In genomic region chr1:119873166-119874025, GRCh38 we compare ENCODE assay signal across 10 cellular contexts. TPM values are rescaled to one million over a fixed set of nuclear protein-coding genes. Genes with fewer than 3 reads are reported as not detected.
DNase-seq lines count a peak whose midpoint lies in the region; ATAC-seq and TF ChIP-seq lines count a peak whose summit lies in the region.
"Had no signal": no experiment of that assay in that cellular context is flagged by ENCODE, and none has a peak within 500 bp of the region (broad histone marks: within the 10 kb centered on the region; RNA-seq: fewer than 3 reads in every experiment).

No MANE protein-coding gene starts in this region.

- H3K36me3 Mint-ChIP-seq in osteocyte (ENCODE audit: unreplicated experiment): no peaks in the 10 kb centered on the region

- H3K36me3 ChIP-seq in PC-3 (ENCODE audit: low read depth, low read length): no peaks in the 10 kb centered on the region
- no peaks in the 10 kb centered on the region for H3K36me3 ChIP-seq in sigmoid colon
- H3K36me3 ChIP-seq: SJSA1 had no signal

- DNase-seq in GM04504 (ENCODE audit: low read depth) (peak; percentile 82), PC-3 (peak; percentile 82), fibroblast of gingiva (ENCODE audit: low read depth) (peak; percentile 64), sigmoid colon (no peak), NCI-H526 (lab: John Stamatoyannopoulos, UW) (no peak), iPS-NIHi7 (ENCODE audit: extremely low spot score) (no peak), lower leg skin (ENCODE audit: low spot score in 2 of 2) (no peak), osteocyte (ENCODE audit: extremely low spot score, unreplicated experiment) (no peak)
- DNase-seq: cerebellar nuclear complex had no signal

- TF ChIP-seq CTCF in PC-3 (conservative IDR thresholded peaks at IDR 0.05; ENCODE audit: low read depth, low read length) (no peak), sigmoid colon (IDR thresholded peaks at IDR 0.05) (no peak), lower leg skin (IDR thresholded peaks at IDR 0.05) (no peak), osteocyte (IDR thresholded peaks at IDR 0.05) (no peak)

- POLR2A ChIA-PET in PC-3 (lab: Charles Lee; ENCODE audit: unreplicated experiment): interaction anchor here (0.5 to 0.7 kb wide), 3 partner anchors 14 to 101 kb away, joined by 3 to 6 read pairs (median 4); no protein-coding TSS in a partner anchor

- H3K4me1 ChIP-seq in PC-3 (ENCODE audit: insufficient read depth, low read length) (peaks cover 17% of the 10 kb centered on the region), sigmoid colon (peaks cover 0 to 37% (median 27%) of the 10 kb centered on the region in 4 donors)

- TF ChIP-seq POLR2A in sigmoid colon (IDR thresholded peaks at IDR 0.05) (no peak), lower leg skin (IDR thresholded peaks at IDR 0.05) (no peak)

- H3K9me3 Mint-ChIP-seq in osteocyte (ENCODE audit: unreplicated experiment): no peaks in the 10 kb centered on the region

- peaks cover 12% of the 10 kb centered on the region for H3K4me1 Mint-ChIP-seq in osteocyte (ENCODE audit: unreplicated experiment)

- H3K27ac ChIP-seq in PC-3 (ENCODE audit: low read length) (peak overlapping the region; percentile 2; the same call in 1 of the 2 replicates), sigmoid colon (peak overlapping the region; percentile 13 to 66 (median 52))
- H3K27ac ChIP-seq: SJSA1 had no signal

- no peak overlapping the region for H3K9ac ChIP-seq in PC-3 (ENCODE audit: low read length)

- CTCF ChIA-PET in PC-3 (lab: Charles Lee): no interaction called here

- peak overlapping the region; percentile 8; the same call in 1 of the 2 replicates for H3K4me2 ChIP-seq in PC-3 (ENCODE audit: low read length)

- no peak overlapping the region for H3K4me3 Mint-ChIP-seq in osteocyte (ENCODE audit: unreplicated experiment)

- no peaks in the 10 kb centered on the region for H4K20me1 ChIP-seq in PC-3 (ENCODE audit: low read length)

- WGBS in sigmoid colon, 2 donors: 68 to 71% methylated on average over 3 of the region's 3 CpGs
- WGBS in lower leg skin, 2 donors: 50 to 59% methylated on average over 3 of the region's 3 CpGs

- TF ChIP-seq EP300 in sigmoid colon (IDR thresholded peaks at IDR 0.05): no peak

- no peaks in the 10 kb centered on the region for H3K9me2 ChIP-seq in PC-3 (replicated peaks; ENCODE audit: low read length)

- no peak overlapping the region for H3K27ac Mint-ChIP-seq in osteocyte (ENCODE audit: unreplicated experiment)

- intact Hi-C loops in PC-3 (cut with micrococcal nuclease): loop anchor here (5.0 to 10.0 kb wide), 2 partner anchors 74 to 271 kb away; no protein-coding TSS in a partner anchor
- intact Hi-C loops in sigmoid colon (cut with DNase I): no loop called here
- intact Hi-C loops in lower leg skin (cut with DNase I; ENCODE audit: low total_unique reads): no loop called here

- H3K4me3 ChIP-seq in PC-3 (ENCODE audit: low read length) (no peak overlapping the region), sigmoid colon (no peak overlapping the region), lower leg skin (ENCODE audit: low read depth, poor library complexity, severe bottlenecking) (no peak overlapping the region)
- H3K4me3 ChIP-seq: SJSA1 had no signal

- H2AFZ ChIP-seq in PC-3 (ENCODE audit: low read length): no peak overlapping the region

- no peaks in the 10 kb centered on the region for H3K27me3 ChIP-seq in PC-3 (ENCODE audit: low read length)
- no peaks in the 10 kb centered on the region for H3K27me3 ChIP-seq in sigmoid colon
- H3K27me3 ChIP-seq: SJSA1 had no signal

- no peaks in the 10 kb centered on the region for H3F3A ChIP-seq in PC-3 (ENCODE audit: low read length, unreplicated experiment)

- no TSS peak for BruUV-seq in PC-3 (replicated peaks; lab: Mats Ljungman, UMichigan)

- no peaks in the 10 kb centered on the region for H3K9me3 ChIP-seq in PC-3 (ENCODE audit: low read length)
- no peaks in the 10 kb centered on the region for H3K9me3 ChIP-seq in sigmoid colon
- H3K9me3 ChIP-seq: SJSA1 had no signal

- peak; percentile 83 for ATAC-seq in PC-3

- no peaks in the 10 kb centered on the region for H3K79me2 ChIP-seq in PC-3 (ENCODE audit: low read length)

- H3K27me3 Mint-ChIP-seq in osteocyte (ENCODE audit: unreplicated experiment): no peaks in the 10 kb centered on the region

RNA-seq across cellular contexts. Expression of gene ADAM30, which starts 22.9 kb away (rescaled TPM):
- total RNA-seq in PC-3 (2014; rRNA removed) (not detected in 2 replicates), sigmoid colon (not detected), lower leg skin (not detected), osteocyte (not detected in 2 replicates)
- not detected for polyA plus RNA-seq in sigmoid colon
- total RNA-seq: SJSA1 had no signal

Comparison
In these comparisons a context has a peak if more than half of its experiments do, and no peak if none do; other contexts are left out.
1. DNase-seq: peak in GM04504 (single experiment), PC-3 (single experiment) and fibroblast of gingiva (single experiment); none in sigmoid colon (single experiment), NCI-H526 (0 of 2), iPS-NIHi7 (single experiment), lower leg skin (0 of 2) and osteocyte (single experiment).